ENCODE assay signal across 21 cellular contexts in the genomic region with DNA sequence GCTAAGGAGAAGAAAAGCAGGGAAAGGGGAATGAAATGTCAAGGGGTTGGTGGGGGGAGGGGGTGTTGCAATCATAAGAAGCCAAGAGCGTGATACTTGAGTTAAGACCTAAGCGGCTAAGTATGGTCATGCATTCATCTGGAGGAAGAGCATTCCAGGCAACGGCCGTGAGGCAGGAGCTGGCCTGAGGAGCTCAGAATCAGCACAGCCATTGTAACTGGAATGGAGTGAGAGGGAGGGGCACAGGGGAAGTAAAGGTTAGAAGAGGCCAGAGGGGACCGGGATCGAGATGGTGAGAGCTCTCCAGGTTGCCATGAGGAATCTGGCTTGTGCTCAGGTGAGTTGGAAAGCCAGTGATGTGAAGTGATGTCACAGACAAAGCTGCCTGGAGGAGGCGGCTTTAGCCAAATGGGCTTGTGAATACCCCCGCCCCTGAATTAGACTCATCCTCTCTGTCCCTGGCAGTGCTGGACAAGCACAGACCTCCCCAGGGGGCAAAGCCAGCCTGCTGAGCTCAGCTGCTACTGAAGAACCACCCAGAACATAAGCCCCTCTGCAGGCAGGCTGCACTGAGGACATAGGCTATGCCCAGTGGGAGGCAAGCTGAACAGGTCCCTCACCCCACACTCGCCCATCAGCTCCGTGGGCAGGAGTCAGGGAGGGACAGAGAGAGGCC.
DNase-seq lines count a peak whose midpoint lies in the region; ATAC-seq, FAIRE-seq and TF ChIP-seq lines count a peak whose summit lies in the region.
"Had no signal": no experiment of that assay in that cellular context is flagged by ENCODE, and none has a peak within 500 bp of the region (broad histone marks: within the 10 kb centered on the region; RNA-seq: fewer than 3 reads in every experiment).

No MANE protein-coding gene starts in this region.

- in situ Hi-C loops in GM23248 (cut with MboI), result no loop called here

- H3K9me3 ChIP-seq in GM23248 (ENCODE audit: low read depth), result no peaks in the 10 kb centered on the region

- H4K20me1 ChIP-seq in GM23338 (replicated peaks; ENCODE audit: insufficient read depth), result no peaks in the 10 kb centered on the region
- no peaks in the 10 kb centered on the region for H4K20me1 ChIP-seq in GM23248 (ENCODE audit: insufficient read depth)

- no peak overlapping the region for H3K9ac ChIP-seq in GM23248
- H3K9ac ChIP-seq: KMS-11, parathyroid adenoma had no signal

- TF ChIP-seq CTCF in GM23338 (conservative IDR thresholded peaks at IDR 0.05; ENCODE audit: low read depth in 2 of 2) (no peak), GM20000 (IDR thresholded peaks at IDR 0.05; ENCODE audit: extremely low read depth, missing control alignments) (no peak)

- H3K27ac Mint-ChIP-seq in GM23338, result no peak overlapping the region
- H3K27ac Mint-ChIP-seq: activated CD8-positive, alpha-beta memory T cell treated with anti-CD3 and anti-CD28 coated beads, Interleukin-2, amount 10 ng/mL, durations not matched to agents 7 days and 5 days; CD4-positive, alpha-beta T cell had no signal

- no peaks in the 10 kb centered on the region for H3K79me2 ChIP-seq in GM23338 (replicated peaks; ENCODE audit: insufficient read depth)
- H3K79me2 ChIP-seq in GM23248 (ENCODE audit: insufficient read depth), result no peaks in the 10 kb centered on the region
- H3K79me2 ChIP-seq: parathyroid adenoma had no signal

- H3K36me3 Mint-ChIP-seq in GM23338 (ENCODE audit: low read depth), result no peaks in the 10 kb centered on the region
- H3K36me3 Mint-ChIP-seq: activated CD8-positive, alpha-beta memory T cell treated with anti-CD3 and anti-CD28 coated beads, Interleukin-2, amount 10 ng/mL, durations not matched to agents 7 days and 5 days had no signal

- no peak for FAIRE-seq in RCC 7860 (lab: Jason Lieb, UNC)
- FAIRE-seq: bronchial epithelial cell, TTC549 had no signal

- H3K4me1 Mint-ChIP-seq in GM23338, result peaks cover 28% of the 10 kb centered on the region

- H3K36me3 ChIP-seq in GM23338 (ENCODE audit: insufficient read depth) (no peaks in the 10 kb centered on the region), GM23248 (ENCODE audit: low read depth) (no peaks in the 10 kb centered on the region)

- H2AFZ ChIP-seq in GM23338, result no peak overlapping the region
- no peak overlapping the region for H2AFZ ChIP-seq in GM23248
- H2AFZ ChIP-seq: parathyroid adenoma had no signal

- no peaks in the 10 kb centered on the region for H3F3A ChIP-seq in GM23338 (replicated peaks; ENCODE audit: low read depth)
- peaks cover 6% of the 10 kb centered on the region; the same call in 1 of the 2 replicates for H3F3A ChIP-seq in GM23248 (ENCODE audit: insufficient read depth)

- 0 out of 2 replicates have a peak overlapping the region, but pooled peaks have one; percentile 34 for H3K4me2 ChIP-seq in GM23338
- H3K4me2 ChIP-seq in GM23248 (ENCODE audit: unreplicated experiment), result no peak overlapping the region
- H3K4me2 ChIP-seq: KMS-11 had no signal

- no peak overlapping the region for H3K27ac ChIP-seq in GM23338 (ENCODE audit: low read depth)
- peak overlapping the region; percentile 12 for H3K27ac ChIP-seq in layer of hippocampus (ENCODE audit: low read depth, low read length)
- H3K27ac ChIP-seq in GM23248, result no peak overlapping the region
- H3K27ac ChIP-seq: epithelial cell of prostate, KMS-11, parathyroid adenoma had no signal

- H3K4me1 ChIP-seq in GM23338 (ENCODE audit: insufficient read depth) (peaks cover 31% of the 10 kb centered on the region), GM23248 (ENCODE audit: insufficient read depth) (peaks cover 21% of the 10 kb centered on the region)
- H3K4me1 ChIP-seq: parathyroid adenoma had no signal

- H3K27me3 ChIP-seq in GM23338 (ENCODE audit: insufficient read depth) (no peaks in the 10 kb centered on the region), layer of hippocampus (ENCODE audit: control insufficient read depth, insufficient read depth, low read length) (no peaks in the 10 kb centered on the region), GM23248 (replicated peaks; ENCODE audit: insufficient read depth) (no peaks in the 10 kb centered on the region)

- H3K4me3 Mint-ChIP-seq in GM23338, result no peak overlapping the region; the same call in 2 of the 3 replicates
- H3K4me3 Mint-ChIP-seq: activated CD8-positive, alpha-beta memory T cell treated with anti-CD3 and anti-CD28 coated beads, Interleukin-2, amount 10 ng/mL, durations not matched to agents 7 days and 5 days; CD4-positive, alpha-beta T cell had no signal

- peaks cover 9% of the 10 kb centered on the region for H3K27me3 Mint-ChIP-seq in GM23338 (ENCODE audit: insufficient read depth, low read depth, poor library complexity)

- H3K9me3 Mint-ChIP-seq in GM23338, result no peaks in the 10 kb centered on the region
- H3K9me3 Mint-ChIP-seq: CD4-positive, alpha-beta T cell had no signal

- DNase-seq in GM23338 (ENCODE audit: low spot score) (peak; percentile 50), amniotic epithelial cell (ENCODE audit: low read depth) (peak; percentile 78), retina (peak; percentile 10), GM20000 (ENCODE audit: low spot score) (no peak), GM23248 (no peak), RCC 7860 (ENCODE audit: low spot score) (no peak), left lobe of liver (ENCODE audit: low spot score) (no peak)
- DNase-seq: activated CD4-positive, alpha-beta T cell treated with anti-CD3 and anti-CD28 coated beads for 48 hours; activated CD8-positive, alpha-beta memory T cell treated with anti-CD3 and anti-CD28 coated beads, Interleukin-2, amount 10 ng/mL, durations not matched to agents 7 days and 5 days; CD4-positive, alpha-beta T cell; DMS153; left ventricle myocardium superior; NCI-H1930; NCI-H510A treated with DMSO at 0.1 percent for 48 hours; stimulated activated CD4-positive, alpha-beta T cell treated with anti-CD3 and anti-CD28 coated beads, Interleukin-12 subunit alpha, Interleukin-12 subunit beta, amount 100 ng/mL, for 4 hours had no signal

- ATAC-seq in GM23338, result peak; percentile 29
- no peak for ATAC-seq in left lobe of liver
- ATAC-seq: activated CD8-positive, alpha-beta memory T cell treated with anti-CD3 and anti-CD28 coated beads, Interleukin-2, amount 10 ng/mL, durations not matched to agents 7 days and 5 days; left ventricle myocardium superior had no signal

- H3K4me3 ChIP-seq in GM23338 (no peak overlapping the region), GM23248 (no peak overlapping the region)

- H3K9me2 ChIP-seq in GM23338 (ENCODE audit: insufficient read depth) (no peaks in the 10 kb centered on the region), GM23248 (ENCODE audit: insufficient read depth) (no peaks in the 10 kb centered on the region)

- 85 to 87% methylated on average over 8 to 10 of the region's 10 CpGs for WGBS in GM23248 (ENCODE audit: low coverage in 1 of 2, low lambda C conversion rate in 2 of 2, missing lambda C conversion rate in 2 of 2), 2 experiments

TF ChIP-seq in GM23338, 12 proteins besides CTCF, POLR2A, EP300 and RAD21 (continues in another document):
- TF ChIP-seq NANOG (IDR thresholded peaks at IDR 0.05; ENCODE audit: borderline replicate concordance) (no peak), EZH2 (IDR thresholded peaks at IDR 0.05; ENCODE audit: low read depth, unreplicated experiment) (no peak), ZNF331 (CRISPR knock-in tag; IDR thresholded peaks at IDR 0.05; ENCODE audit: low read depth) (no peak), CREB1 (CRISPR knock-in tag; IDR thresholded peaks at IDR 0.05; ENCODE audit: low read depth) (no peak), JUNB (IDR thresholded peaks at IDR 0.05; ENCODE audit: unreplicated experiment) (no peak), STAT1 (IDR thresholded peaks at IDR 0.05; ENCODE audit: unreplicated experiment) (no peak), POLR2AphosphoS5 (IDR thresholded peaks at IDR 0.05; ENCODE audit: low read depth) (no peak)

Comparison
In these comparisons a context has a peak if more than half of its experiments do, and no peak if none do; other contexts are left out.
1. DNase-seq: peak in GM23338 (single experiment), amniotic epithelial cell (single experiment) and retina (single experiment); none in GM20000 (single experiment), GM23248 (single experiment), RCC 7860 (single experiment) and left lobe of liver (single experiment).